14 cellular contexts compared by ENCODE assay signal in genomic region chr11:128283445-128283844, GRCh38.
"Had no signal": no experiment of that assay in that cellular context is flagged by ENCODE, and none has a peak within 500 bp of the region (broad histone marks: within the 10 kb centered on the region; RNA-seq: fewer than 3 reads in every experiment).

No MANE protein-coding gene starts in this region.

- H3K36me3 ChIP-seq: brain microvascular endothelial cell, esophagus muscularis mucosa, gastroesophageal sphincter, upper lobe of right lung had no signal

- FAIRE-seq: endometrium, kidney had no signal

- H3K27ac ChIP-seq: brain microvascular endothelial cell, esophagus muscularis mucosa, gastroesophageal sphincter, upper lobe of right lung had no signal

- ATAC-seq: gastroesophageal sphincter; stimulated activated naive CD8-positive, alpha-beta T cell treated with anti-CD3 and anti-CD28 coated beads, Interleukin-15, Interleukin-2, amounts not matched to agents 100 U/mL and 50 U/mL, for 24 hours; upper lobe of right lung had no signal

- H3K4me3 ChIP-seq: esophagus muscularis mucosa, gastroesophageal sphincter, upper lobe of right lung had no signal

- DNase-seq: activated CD4-positive, alpha-beta T cell treated with anti-CD3 and anti-CD28 coated beads, Interleukin-2, amount 10 ng/mL, durations not matched to agents 7 days and 5 days; activated CD4-positive, CD25-positive, alpha-beta regulatory T cell; activated CD8-positive, alpha-beta memory T cell treated with anti-CD3 and anti-CD28 coated beads for 24 hours; amniotic stem cell; brain microvascular endothelial cell; kidney; nephron progenitor cell; stimulated activated CD4-positive, alpha-beta T cell treated with anti-CD3 and anti-CD28 coated beads, Interleukin-4, amount 100 ng/mL, for 1 hour; stimulated activated CD8-positive, alpha-beta memory T cell treated with anti-CD3 and anti-CD28 coated beads, Interleukin-4, amount 100 ng/mL, for 48 hours; stimulated activated naive CD8-positive, alpha-beta T cell treated with anti-CD3 and anti-CD28 coated beads, Interleukin-15, Interleukin-2, amounts not matched to agents 100 U/mL and 50 U/mL, for 24 hours; upper lobe of right lung had no signal

- H3K9me3 ChIP-seq: esophagus muscularis mucosa, gastroesophageal sphincter, upper lobe of right lung had no signal

- H3K4me1 ChIP-seq: upper lobe of right lung had no signal

- H3K27me3 ChIP-seq: brain microvascular endothelial cell, esophagus muscularis mucosa, gastroesophageal sphincter, upper lobe of right lung had no signal
